2 cellular contexts compared by ENCODE assay signal in genomic region chr6:3484240-3484639, GRCh38.
A peak's percentile ranks its signal among the peaks of the same experiment; 100 is the strongest.
TF ChIP-seq lines count a peak whose summit lies in the region.

No MANE protein-coding gene starts in this region.

TF ChIP-seq in IMR-90, 13 proteins besides CTCF, POLR2A, EP300 and RAD21:
- no peak for TF ChIP-seq ELK1 (IDR thresholded peaks at IDR 0.05; ENCODE audit: borderline replicate concordance, low read depth, low read length)
- TF ChIP-seq MXI1 (IDR thresholded peaks at IDR 0.05; ENCODE audit: borderline replicate concordance, low read depth, low read length): no peak
- no peak for TF ChIP-seq MAFK (IDR thresholded peaks at IDR 0.05; ENCODE audit: low read depth, low read length)
- TF ChIP-seq MAZ (IDR thresholded peaks at IDR 0.05; ENCODE audit: borderline replicate concordance, low read depth, low read length): no peak
- no peak for TF ChIP-seq SMC3 (IDR thresholded peaks at IDR 0.05; ENCODE audit: low read depth, low read length)
- TF ChIP-seq BHLHE40 (IDR thresholded peaks at IDR 0.05; ENCODE audit: low read depth, low read length): no peak
- TF ChIP-seq CHD1 (IDR thresholded peaks at IDR 0.05; ENCODE audit: low read depth, low read length): no peak
- no peak for TF ChIP-seq USF2 (IDR thresholded peaks at IDR 0.05; ENCODE audit: low read depth, low read length)
- TF ChIP-seq NFE2L2 (IDR thresholded peaks at IDR 0.05; ENCODE audit: low read depth, low read length): no peak
- TF ChIP-seq RCOR1 (IDR thresholded peaks at IDR 0.05; ENCODE audit: insufficient replicate concordance, low read length): no peak
- TF ChIP-seq CEBPB (IDR thresholded peaks at IDR 0.05; ENCODE audit: low read depth, low read length): no peak
- no peak for TF ChIP-seq FOS (IDR thresholded peaks at IDR 0.05; ENCODE audit: low read depth, low read length)
- TF ChIP-seq RFX5 (IDR thresholded peaks at IDR 0.05; ENCODE audit: low read depth, low read length): no peak

TF ChIP-seq in K562, 482 proteins besides CTCF, POLR2A, EP300 and RAD21:
- TF ChIP-seq FOXK2 (conservative IDR thresholded peaks at IDR 0.05 in 1 of 2, IDR thresholded peaks at IDR 0.05 in 1 of 2; ENCODE audit: low read depth in 2 of 2) (no peak), ZNF316 (IDR thresholded peaks at IDR 0.05) (peak; percentile 21; the same call in 1 of the 2 replicates), TRIM24 (IDR thresholded peaks at IDR 0.05) (peak in 1 of 2 experiments; percentile 49; a peak in 1 of 4 replicates), FOSL1 (tag; conservative IDR thresholded peaks at IDR 0.05) (0 out of 2 replicates have a peak, but pooled peaks have one; percentile 17)
